12 cellular contexts compared by ENCODE assay signal in genomic region chr11:72001834-72002591, GRCh38. TPM values are rescaled to one million over a fixed set of nuclear protein-coding genes. Genes with fewer than 3 reads are reported as not detected.
A peak's percentile ranks its signal among the peaks of the same experiment; 100 is the strongest.
DNase-seq lines count a peak whose midpoint lies in the region; ATAC-seq and TF ChIP-seq lines count a peak whose summit lies in the region.
"Had no signal": no experiment of that assay in that cellular context is flagged by ENCODE, and none has a peak within 500 bp of the region (broad histone marks: within the 10 kb centered on the region; RNA-seq: fewer than 3 reads in every experiment).

No MANE protein-coding gene starts in this region.

- no peak for TF ChIP-seq CTCF in lower lobe of right lung (IDR thresholded peaks at IDR 0.05)

- H3K27me3 Mint-ChIP-seq in activated naive CD4-positive, alpha-beta T cell treated with anti-CD3 and anti-CD28 coated beads, Interleukin-2, amount 10 ng/mL, durations not matched to agents 7 days and 5 days, result no peaks in the 10 kb centered on the region
- H3K27me3 Mint-ChIP-seq in activated T-helper 1 cell treated with anti-CD3 and anti-CD28 coated beads, Interleukin-12 subunit alpha, Interleukin-12 subunit beta, Interleukin-2, Interleukin-4 antibody, amounts not matched to agents 30 ng/mL and 10 ng/mL and 1 ng/mL, durations not matched to agents 14 hours and 24 hours and 36 hours (ENCODE audit: insufficient read depth), result no peaks in the 10 kb centered on the region

- H3K36me3 Mint-ChIP-seq in activated naive CD4-positive, alpha-beta T cell treated with anti-CD3 and anti-CD28 coated beads, Interleukin-2, amount 10 ng/mL, durations not matched to agents 7 days and 5 days, result peaks cover 61% of the 10 kb centered on the region
- H3K36me3 Mint-ChIP-seq in activated T-helper 1 cell treated with anti-CD3 and anti-CD28 coated beads, Interleukin-12 subunit alpha, Interleukin-12 subunit beta, Interleukin-2, Interleukin-4 antibody, amounts not matched to agents 30 ng/mL and 10 ng/mL and 1 ng/mL, durations not matched to agents 14 hours and 24 hours and 36 hours (ENCODE audit: low read depth), result peaks cover 47% of the 10 kb centered on the region

- no peak overlapping the region for H3K4me3 Mint-ChIP-seq in activated naive CD4-positive, alpha-beta T cell treated with anti-CD3 and anti-CD28 coated beads, Interleukin-2, amount 10 ng/mL, durations not matched to agents 7 days and 5 days
- no peak overlapping the region for H3K4me3 Mint-ChIP-seq in activated T-helper 1 cell treated with anti-CD3 and anti-CD28 coated beads, Interleukin-12 subunit alpha, Interleukin-12 subunit beta, Interleukin-2, Interleukin-4 antibody, amounts not matched to agents 30 ng/mL and 10 ng/mL and 1 ng/mL, durations not matched to agents 14 hours and 24 hours and 36 hours

- H3K36me3 ChIP-seq in lower lobe of right lung, result peaks cover 70% of the 10 kb centered on the region

- DNase-seq in activated naive CD4-positive, alpha-beta T cell treated with anti-CD3 and anti-CD28 coated beads, Interleukin-2, amount 10 ng/mL, durations not matched to agents 7 days and 5 days, result no peak
- no peak for DNase-seq in activated naive CD4-positive, alpha-beta T cell treated with Interleukin-2 at 50 U/mL for 16 hours
- DNase-seq in activated T-helper 1 cell treated with anti-CD3 and anti-CD28 coated beads, Interleukin-12 subunit alpha, Interleukin-12 subunit beta, Interleukin-2, Interleukin-4 antibody, amounts not matched to agents 30 ng/mL and 10 ng/mL and 1 ng/mL, durations not matched to agents 14 hours and 24 hours and 36 hours (ENCODE audit: low spot score), result no peak
- DNase-seq in lower lobe of right lung (no peak), MV-4-11 (lab: John Stamatoyannopoulos, UW) (no peak)
- no peak for DNase-seq in stimulated activated CD4-positive, alpha-beta T cell treated with anti-CD3 and anti-CD28 coated beads, Interleukin-4, amount 100 ng/mL, for 4 hours
- DNase-seq: activated CD8-positive, alpha-beta memory T cell treated with anti-CD3 and anti-CD28 coated beads for 24 hours; NCI-H146; RPMI8226; small intestine had no signal

- no peaks in the 10 kb centered on the region for H3K9me3 Mint-ChIP-seq in activated naive CD4-positive, alpha-beta T cell treated with anti-CD3 and anti-CD28 coated beads, Interleukin-2, amount 10 ng/mL, durations not matched to agents 7 days and 5 days
- H3K9me3 Mint-ChIP-seq in activated T-helper 1 cell treated with anti-CD3 and anti-CD28 coated beads, Interleukin-12 subunit alpha, Interleukin-12 subunit beta, Interleukin-2, Interleukin-4 antibody, amounts not matched to agents 30 ng/mL and 10 ng/mL and 1 ng/mL, durations not matched to agents 14 hours and 24 hours and 36 hours, result no peaks in the 10 kb centered on the region

- H3K4me3 ChIP-seq in lower lobe of right lung, result no peak overlapping the region

- H3K27ac ChIP-seq in lower lobe of right lung, result peak overlapping the region; percentile 11
- H3K27ac ChIP-seq in temporal lobe (ENCODE audit: low read depth, low read length), result peak overlapping the region; percentile 30

- peak overlapping the region; percentile 13 for H3K27ac Mint-ChIP-seq in activated naive CD4-positive, alpha-beta T cell treated with anti-CD3 and anti-CD28 coated beads, Interleukin-2, amount 10 ng/mL, durations not matched to agents 7 days and 5 days
- peak overlapping the region; percentile 18 for H3K27ac Mint-ChIP-seq in activated T-helper 1 cell treated with anti-CD3 and anti-CD28 coated beads, Interleukin-12 subunit alpha, Interleukin-12 subunit beta, Interleukin-2, Interleukin-4 antibody, amounts not matched to agents 30 ng/mL and 10 ng/mL and 1 ng/mL, durations not matched to agents 14 hours and 24 hours and 36 hours

- intact Hi-C loops in activated T-helper 1 cell treated with anti-CD3 and anti-CD28 coated beads, Interleukin-12 subunit alpha, Interleukin-12 subunit beta, Interleukin-2, Interleukin-4 antibody, amounts not matched to agents 30 ng/mL and 10 ng/mL and 1 ng/mL, durations not matched to agents 14 hours and 24 hours and 36 hours (cut with micrococcal nuclease), result no loop called here
- intact Hi-C loops in lower lobe of right lung (cut with DNase I), result no loop called here

- peaks cover 27% of the 10 kb centered on the region for H3K4me1 Mint-ChIP-seq in activated naive CD4-positive, alpha-beta T cell treated with anti-CD3 and anti-CD28 coated beads, Interleukin-2, amount 10 ng/mL, durations not matched to agents 7 days and 5 days
- H3K4me1 Mint-ChIP-seq in activated T-helper 1 cell treated with anti-CD3 and anti-CD28 coated beads, Interleukin-12 subunit alpha, Interleukin-12 subunit beta, Interleukin-2, Interleukin-4 antibody, amounts not matched to agents 30 ng/mL and 10 ng/mL and 1 ng/mL, durations not matched to agents 14 hours and 24 hours and 36 hours (ENCODE audit: low read depth), result peaks cover 19% of the 10 kb centered on the region

- H3K27me3 ChIP-seq in lower lobe of right lung (ENCODE audit: low read depth), result no peaks in the 10 kb centered on the region

- CTCF ChIA-PET in activated naive CD4-positive, alpha-beta T cell treated with anti-CD3 and anti-CD28 coated beads, Interleukin-2, amount 10 ng/mL, durations not matched to agents 7 days and 5 days (lab: Charles Lee), result no interaction called here

- no peak for ATAC-seq in lower lobe of right lung
- ATAC-seq in HG02610 (IDR thresholded peaks at IDR 0.05; ENCODE audit: unreplicated experiment), result no peak

- peaks cover 43% of the 10 kb centered on the region for H3K4me1 ChIP-seq in lower lobe of right lung

- H3K9me3 ChIP-seq in lower lobe of right lung, result no peaks in the 10 kb centered on the region

RNA-seq across cellular contexts. Expression of gene IL18BP, which starts 3.3 kb away (rescaled TPM):
- 15.6 and 18.5 TPM in 2 replicates for total RNA-seq in activated T-helper 1 cell treated with anti-CD3 and anti-CD28 coated beads, Interleukin-12 subunit alpha, Interleukin-12 subunit beta, Interleukin-2, Interleukin-4 antibody, amounts not matched to agents 30 ng/mL and 10 ng/mL and 1 ng/mL, durations not matched to agents 14 hours and 24 hours and 36 hours
- total RNA-seq in lower lobe of right lung (18.0 TPM), temporal lobe (2.5 TPM)
